8 cellular contexts compared by ENCODE assay signal in genomic region chr16:79598341-79599181, GRCh38. TPM values are rescaled to one million over a fixed set of nuclear protein-coding genes. Genes with fewer than 3 reads are reported as not detected.
DNase-seq lines count a peak whose midpoint lies in the region; ATAC-seq, FAIRE-seq and TF ChIP-seq lines count a peak whose summit lies in the region.

No MANE protein-coding gene starts in this region.

- H3K4me3 ChIP-seq in coronary artery (peak overlapping the region; percentile 80), HepG2 (replicated peaks in 1 of 3; ENCODE audit: insufficient read depth in 1 of 3, low read depth in 2 of 3, low read length in 3 of 3) (peak overlapping the region in 1 of 3 experiments; percentile 24; a peak in 1 of 6 replicates)

- CTCF ChIA-PET in WTC11 (lab: Charles Lee) (interaction anchor here (0.6 to 2.3 kb wide), 6 partner anchors 241 to 771 kb away, joined by 3 to 8 read pairs (median 4); no protein-coding TSS in a partner anchor), HepG2 (lab: Yijun Ruan, JAX; ENCODE audit: low intra/inter-chr PET ratio, low total read pairs) (no interaction called here)

- no peak overlapping the region for H3K27ac Mint-ChIP-seq in WTC11

- H3K36me3 ChIP-seq in HepG2 (replicated peaks in 1 of 2; ENCODE audit: control insufficient read depth in 1 of 2, insufficient read depth in 2 of 2, low read length in 2 of 2): no peaks in the 10 kb centered on the region

- no peak overlapping the region for H2AFZ ChIP-seq in HepG2 (ENCODE audit: low read length)

- no peaks in the 10 kb centered on the region for H3K9me3 ChIP-seq in HepG2 (ENCODE audit: low read length)

- POLR2A ChIA-PET in WTC11 (lab: Charles Lee): interaction anchor here (0.6 to 0.7 kb wide), 2 partner anchors 329 to 1168 kb away, joined by 3 read pairs; no protein-coding TSS in a partner anchor
- POLR2A ChIA-PET in HepG2 (lab: Yijun Ruan, JAX): no interaction called here

- H3K9me3 Mint-ChIP-seq in WTC11: no peaks in the 10 kb centered on the region

- H4K20me1 ChIP-seq in HepG2 (ENCODE audit: insufficient read depth, low read length): no peaks in the 10 kb centered on the region

- ATAC-seq in WTC11: peak; percentile 50
- no peak for ATAC-seq in HepG2
- no peak for ATAC-seq in HG03520 (IDR thresholded peaks at IDR 0.05; ENCODE audit: unreplicated experiment)
- no peak for ATAC-seq in HG03135 (IDR thresholded peaks at IDR 0.05; ENCODE audit: unreplicated experiment)

- H3K4me1 ChIP-seq in HepG2 (ENCODE audit: insufficient read depth, low read length): peaks cover 28% of the 10 kb centered on the region

- no peak for TF ChIP-seq POLR2A in HepG2 (IDR thresholded peaks at IDR 0.05; ENCODE audit: insufficient read depth in 1 of 2, low read depth in 2 of 2, low read length in 2 of 2)

- intact Hi-C loops in HepG2 (cut with micrococcal nuclease; ENCODE audit: unreplicated experiment): no loop called here

- WGBS in HepG2 (ENCODE audit: low lambda C conversion rate): 5% methylated on average over 22 of the region's 51 CpGs

- H3K9ac ChIP-seq in HepG2 (ENCODE audit: insufficient read depth, low read depth, low read length): no peak overlapping the region

- in situ Hi-C loops in HepG2 (cut with HindIII; ENCODE audit: extremely low pct_ligation_motif_present, low pct_unique_long_range_greater_than_20kb): no loop called here

- FAIRE-seq in HepG2 (lab: Jason Lieb, UNC): no peak

- H3K79me2 ChIP-seq in HepG2 (ENCODE audit: insufficient read depth, low read length): no peaks in the 10 kb centered on the region

- no peaks in the 10 kb centered on the region for H3K36me3 Mint-ChIP-seq in WTC11

- peaks cover 9 to 32% of the 10 kb centered on the region in 2 experiments for H3K27me3 ChIP-seq in HepG2 (ENCODE audit: control insufficient read depth in 1 of 2, insufficient read depth in 2 of 2, low read length in 2 of 2)

- 0 out of 2 replicates have a peak overlapping the region, but pooled peaks have one; percentile 55 for H3K4me2 ChIP-seq in HepG2 (ENCODE audit: low read depth, low read length)

- peaks cover 21% of the 10 kb centered on the region for H3K27me3 Mint-ChIP-seq in WTC11 (ENCODE audit: low read depth)

- H3K4me1 Mint-ChIP-seq in WTC11: peaks cover 46% of the 10 kb centered on the region

- BruUV-seq in HepG2 (replicated peaks; lab: Mats Ljungman, UMichigan): no TSS peak

- H3K27ac ChIP-seq in coronary artery (peak overlapping the region; percentile 44 to 96), HepG2 (ENCODE audit: extremely low read length, insufficient read depth, low read length) (no peak overlapping the region)

- peak overlapping the region; percentile 81 for H3K4me3 Mint-ChIP-seq in WTC11

- DNase-seq in AG08396 (ENCODE audit: low spot score): peak; percentile 55
- peak; percentile 79 for DNase-seq in LHCN-M2 (ENCODE audit: low read depth)
- peak; percentile 60 for DNase-seq in WTC11 (ENCODE audit: low spot score)
- DNase-seq in coronary artery (ENCODE audit: low spot score): peak; percentile 81
- DNase-seq in HepG2 (ENCODE audit: low spot score): no peak
- peak; percentile 52 to 57 for DNase-seq in stimulated activated CD4-positive, alpha-beta T cell treated with anti-CD3 and anti-CD28 coated beads, Interleukin-2, amount 100 ng/mL, for 24 hours

- TF ChIP-seq EP300 in HepG2 (IDR thresholded peaks at IDR 0.05; ENCODE audit: low read depth in 2 of 2, low read length in 2 of 2) (no peak), HepG2 (CRISPR knock-in tag; IDR thresholded peaks at IDR 0.05; ENCODE audit: borderline replicate concordance) (no peak)

- TF ChIP-seq CTCF in WTC11 (IDR thresholded peaks at IDR 0.05): no peak
- TF ChIP-seq CTCF in coronary artery (IDR thresholded peaks at IDR 0.05): no peak
- TF ChIP-seq CTCF in HepG2 (CRISPR knock-in tag; IDR thresholded peaks at IDR 0.05): peak; percentile 42

- TF ChIP-seq RAD21 in HepG2 (CRISPR knock-in tag; IDR thresholded peaks at IDR 0.05): no peak

TF ChIP-seq in WTC11, 78 proteins besides CTCF, POLR2A, EP300 and RAD21 (continues in another document):
- TF ChIP-seq HMGXB4 (CRISPR knock-in tag; IDR thresholded peaks at IDR 0.05) (no peak), ETV6 (CRISPR knock-in tag; IDR thresholded peaks at IDR 0.05) (no peak), MAX (CRISPR knock-in tag; IDR thresholded peaks at IDR 0.05) (peak; percentile 17; the same call in 1 of the 2 replicates), ELF4 (CRISPR knock-in tag; IDR thresholded peaks at IDR 0.05; ENCODE audit: low read depth) (no peak)

TF ChIP-seq in HepG2, 621 proteins besides CTCF, POLR2A, EP300 and RAD21:
- no peak for TF ChIP-seq ZFYVE20 (CRISPR knock-in tag; IDR thresholded peaks at IDR 0.05; ENCODE audit: borderline replicate concordance, low read depth)
- no peak for TF ChIP-seq ZNF781 (CRISPR knock-in tag; IDR thresholded peaks at IDR 0.05; ENCODE audit: borderline replicate concordance, not compliant biosample characterization)
- peak; percentile 50 for TF ChIP-seq STAG1 (CRISPR knock-in tag; IDR thresholded peaks at IDR 0.05)
- TF ChIP-seq EZH2 (conservative IDR thresholded peaks at IDR 0.05; ENCODE audit: low read depth, low read length): peak; percentile 66; the same call in 1 of the 2 replicates
- no peak for TF ChIP-seq HOXD1 (CRISPR knock-in tag; IDR thresholded peaks at IDR 0.05)
- TF ChIP-seq PATZ1 (CRISPR knock-in tag; IDR thresholded peaks at IDR 0.05): peak; percentile 22; the same call in 1 of the 2 replicates
- peak; percentile 77; the same call in 1 of the 2 replicates for TF ChIP-seq ZNF777 (CRISPR knock-in tag; IDR thresholded peaks at IDR 0.05)

RNA-seq across cellular contexts. Expression of gene MAF, which starts 2.0 kb away (rescaled TPM):
- total RNA-seq in LHCN-M2 (2014; rRNA removed): 2.4 and 2.6 TPM in 2 replicates
- polyA plus RNA-seq in LHCN-M2 (2012): 2.8 TPM
- total RNA-seq in WTC11 (2021): 3.7 to 6.6 TPM (median 4.6 TPM) in 3 replicates
- total RNA-seq in HepG2 (2016; rRNA removed; fragmentation: Illumina TruSeq; extraction: Trizol): 0.10 and 0.31 TPM in 2 replicates
- under 0.01 and 0.10 TPM in 2 replicates for total RNA-seq in HepG2 (2016; cell fraction: cytosol; rRNA removed; fragmentation: Illumina TruSeq; extraction: Trizol; ENCODE audit: low read depth)
- total RNA-seq in HepG2 (2016; cell fraction: insoluble cytoplasmic fraction; rRNA removed; fragmentation: Illumina TruSeq; extraction: Trizol): 0.15 and 0.30 TPM in 2 replicates
- 0.06 and 0.14 TPM in 2 replicates for total RNA-seq in HepG2 (2016; cell fraction: membrane; rRNA removed; fragmentation: Illumina TruSeq; extraction: Trizol)
- total RNA-seq in HepG2 (2016; cell fraction: nucleus; rRNA removed; fragmentation: Illumina TruSeq; extraction: Trizol): 0.47 and 0.65 TPM in 2 replicates
- 0.07 and 0.13 TPM in 2 replicates for polyA plus RNA-seq in HepG2 (2011; rRNA removed)
- 0.01 and 0.09 TPM in 2 replicates for polyA plus RNA-seq in HepG2 (2011; cell fraction: cytosol; rRNA removed)
- 0.18 and 0.31 TPM in 2 replicates for polyA plus RNA-seq in HepG2 (2011; cell fraction: nucleus; rRNA removed)
- 0.03 and 0.04 TPM in 2 replicates for polyA plus RNA-seq in HepG2 (2012)
- not detected in 2 replicates for polyA plus RNA-seq in HepG2 (2016; cell fraction: cytosol; fragmentation: Illumina TruSeq; extraction: Trizol; ENCODE audit: low read depth)
- 0.25 and 0.30 TPM in 2 replicates for polyA plus RNA-seq in HepG2 (2016; cell fraction: insoluble cytoplasmic fraction; fragmentation: Illumina TruSeq; extraction: Trizol; ENCODE audit: low read depth)
- polyA plus RNA-seq in HepG2 (2016; cell fraction: membrane; fragmentation: Illumina TruSeq; extraction: Trizol; ENCODE audit: low read depth): 0.08 and 0.10 TPM in 2 replicates
- polyA plus RNA-seq in HepG2 (2016; cell fraction: nucleus; fragmentation: Illumina TruSeq; extraction: Trizol; ENCODE audit: insufficient read depth, low read depth): 0.51 and 0.52 TPM in 2 replicates
- 0.12 TPM in 1 of 2 replicates, not detected in the other for polyA minus RNA-seq in HepG2 (2011; rRNA and poly(A)+ RNA removed; ENCODE audit: low replicate concordance)
- polyA minus RNA-seq in HepG2 (2011; cell fraction: cytosol; rRNA and poly(A)+ RNA removed): 0.20 and 0.35 TPM in 2 replicates
- 0.25 and 0.26 TPM in 2 replicates for polyA minus RNA-seq in HepG2 (2011; cell fraction: nucleus; rRNA and poly(A)+ RNA removed)
